In the genomic region with DNA sequence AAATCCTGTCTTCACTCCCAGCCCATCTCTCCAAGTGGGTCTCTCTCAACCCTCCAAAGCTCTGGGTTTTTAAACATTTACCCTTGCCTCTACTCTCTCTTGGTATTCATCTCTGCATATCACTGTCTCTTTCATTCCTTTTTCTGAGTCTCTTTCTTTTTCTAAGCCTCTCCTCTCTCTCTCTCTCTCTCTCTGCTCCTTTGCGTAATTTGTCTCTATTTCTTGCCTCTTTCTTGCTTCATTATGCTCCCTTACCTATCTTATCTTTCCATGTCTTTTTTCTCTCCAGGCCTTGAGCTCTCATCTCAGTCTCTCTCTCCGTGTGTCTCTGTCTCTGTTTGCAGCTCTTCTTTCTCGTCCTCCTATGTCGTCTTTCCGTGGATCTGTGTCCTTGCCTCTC, we compare ENCODE assay signal across 1 cellular context.
TF ChIP-seq lines count a peak whose summit lies in the region.

No MANE protein-coding gene starts in this region.

TF ChIP-seq in GM23338, 12 proteins besides CTCF, POLR2A, EP300 and RAD21 (continued from another document):
- TF ChIP-seq, protein P1, sequence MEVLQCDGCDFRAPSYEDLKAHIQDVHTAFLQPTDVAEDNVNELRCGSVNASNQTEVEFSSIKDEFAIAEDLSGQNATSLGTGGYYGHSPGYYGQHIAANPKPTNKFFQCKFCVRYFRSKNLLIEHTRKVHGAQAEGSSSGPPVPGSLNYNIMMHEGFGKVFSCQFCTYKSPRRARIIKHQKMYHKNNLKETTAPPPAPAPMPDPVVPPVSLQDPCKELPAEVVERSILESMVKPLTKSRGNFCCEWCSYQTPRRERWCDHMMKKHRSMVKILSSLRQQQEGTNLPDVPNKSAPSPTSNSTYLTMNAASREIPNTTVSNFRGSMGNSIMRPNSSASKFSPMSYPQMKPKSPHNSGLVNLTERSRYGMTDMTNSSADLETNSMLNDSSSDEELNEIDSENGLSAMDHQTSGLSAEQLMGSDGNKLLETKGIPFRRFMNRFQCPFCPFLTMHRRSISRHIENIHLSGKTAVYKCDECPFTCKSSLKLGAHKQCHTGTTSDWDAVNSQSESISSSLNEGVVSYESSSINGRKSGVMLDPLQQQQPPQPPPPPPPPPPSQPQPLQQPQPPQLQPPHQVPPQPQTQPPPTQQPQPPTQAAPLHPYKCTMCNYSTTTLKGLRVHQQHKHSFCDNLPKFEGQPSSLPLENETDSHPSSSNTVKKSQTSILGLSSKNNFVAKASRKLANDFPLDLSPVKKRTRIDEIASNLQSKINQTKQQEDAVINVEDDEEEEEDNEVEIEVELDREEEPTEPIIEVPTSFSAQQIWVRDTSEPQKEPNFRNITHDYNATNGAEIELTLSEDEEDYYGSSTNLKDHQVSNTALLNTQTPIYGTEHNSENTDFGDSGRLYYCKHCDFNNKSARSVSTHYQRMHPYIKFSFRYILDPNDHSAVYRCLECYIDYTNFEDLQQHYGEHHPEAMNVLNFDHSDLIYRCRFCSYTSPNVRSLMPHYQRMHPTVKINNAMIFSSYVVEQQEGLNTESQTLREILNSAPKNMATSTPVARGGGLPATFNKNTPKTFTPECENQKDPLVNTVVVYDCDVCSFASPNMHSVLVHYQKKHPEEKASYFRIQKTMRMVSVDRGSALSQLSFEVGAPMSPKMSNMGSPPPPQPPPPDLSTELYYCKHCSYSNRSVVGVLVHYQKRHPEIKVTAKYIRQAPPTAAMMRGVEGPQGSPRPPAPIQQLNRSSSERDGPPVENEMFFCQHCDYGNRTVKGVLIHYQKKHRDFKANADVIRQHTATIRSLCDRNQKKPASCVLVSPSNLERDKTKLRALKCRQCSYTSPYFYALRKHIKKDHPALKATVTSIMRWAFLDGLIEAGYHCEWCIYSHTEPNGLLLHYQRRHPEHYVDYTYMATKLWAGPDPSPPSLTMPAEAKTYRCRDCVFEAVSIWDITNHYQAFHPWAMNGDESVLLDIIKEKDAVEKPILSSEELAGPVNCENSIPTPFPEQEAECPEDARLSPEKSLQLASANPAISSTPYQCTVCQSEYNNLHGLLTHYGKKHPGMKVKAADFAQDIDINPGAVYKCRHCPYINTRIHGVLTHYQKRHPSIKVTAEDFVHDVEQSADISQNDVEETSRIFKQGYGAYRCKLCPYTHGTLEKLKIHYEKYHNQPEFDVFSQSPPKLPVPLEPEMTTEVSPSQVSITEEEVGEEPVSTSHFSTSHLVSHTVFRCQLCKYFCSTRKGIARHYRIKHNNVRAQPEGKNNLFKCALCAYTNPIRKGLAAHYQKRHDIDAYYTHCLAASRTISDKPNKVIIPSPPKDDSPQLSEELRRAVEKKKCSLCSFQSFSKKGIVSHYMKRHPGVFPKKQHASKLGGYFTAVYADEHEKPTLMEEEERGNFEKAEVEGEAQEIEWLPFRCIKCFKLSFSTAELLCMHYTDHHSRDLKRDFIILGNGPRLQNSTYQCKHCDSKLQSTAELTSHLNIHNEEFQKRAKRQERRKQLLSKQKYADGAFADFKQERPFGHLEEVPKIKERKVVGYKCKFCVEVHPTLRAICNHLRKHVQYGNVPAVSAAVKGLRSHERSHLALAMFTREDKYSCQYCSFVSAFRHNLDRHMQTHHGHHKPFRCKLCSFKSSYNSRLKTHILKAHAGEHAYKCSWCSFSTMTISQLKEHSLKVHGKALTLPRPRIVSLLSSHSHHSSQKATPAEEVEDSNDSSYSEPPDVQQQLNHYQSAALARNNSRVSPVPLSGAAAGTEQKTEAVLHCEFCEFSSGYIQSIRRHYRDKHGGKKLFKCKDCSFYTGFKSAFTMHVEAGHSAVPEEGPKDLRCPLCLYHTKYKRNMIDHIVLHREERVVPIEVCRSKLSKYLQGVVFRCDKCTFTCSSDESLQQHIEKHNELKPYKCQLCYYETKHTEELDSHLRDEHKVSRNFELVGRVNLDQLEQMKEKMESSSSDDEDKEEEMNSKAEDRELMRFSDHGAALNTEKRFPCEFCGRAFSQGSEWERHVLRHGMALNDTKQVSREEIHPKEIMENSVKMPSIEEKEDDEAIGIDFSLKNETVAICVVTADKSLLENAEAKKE (CRISPR knock-in tag; IDR thresholded peaks at IDR 0.05) = no peak
- TF ChIP-seq STAT1 (IDR thresholded peaks at IDR 0.05; ENCODE audit: unreplicated experiment) (no peak), EZH2 (IDR thresholded peaks at IDR 0.05; ENCODE audit: low read depth, unreplicated experiment) (no peak), NANOG (IDR thresholded peaks at IDR 0.05; ENCODE audit: borderline replicate concordance) (no peak), ZNF331 (CRISPR knock-in tag; IDR thresholded peaks at IDR 0.05; ENCODE audit: low read depth) (no peak), JUNB (IDR thresholded peaks at IDR 0.05; ENCODE audit: unreplicated experiment) (no peak)
- TF ChIP-seq, protein P2, sequence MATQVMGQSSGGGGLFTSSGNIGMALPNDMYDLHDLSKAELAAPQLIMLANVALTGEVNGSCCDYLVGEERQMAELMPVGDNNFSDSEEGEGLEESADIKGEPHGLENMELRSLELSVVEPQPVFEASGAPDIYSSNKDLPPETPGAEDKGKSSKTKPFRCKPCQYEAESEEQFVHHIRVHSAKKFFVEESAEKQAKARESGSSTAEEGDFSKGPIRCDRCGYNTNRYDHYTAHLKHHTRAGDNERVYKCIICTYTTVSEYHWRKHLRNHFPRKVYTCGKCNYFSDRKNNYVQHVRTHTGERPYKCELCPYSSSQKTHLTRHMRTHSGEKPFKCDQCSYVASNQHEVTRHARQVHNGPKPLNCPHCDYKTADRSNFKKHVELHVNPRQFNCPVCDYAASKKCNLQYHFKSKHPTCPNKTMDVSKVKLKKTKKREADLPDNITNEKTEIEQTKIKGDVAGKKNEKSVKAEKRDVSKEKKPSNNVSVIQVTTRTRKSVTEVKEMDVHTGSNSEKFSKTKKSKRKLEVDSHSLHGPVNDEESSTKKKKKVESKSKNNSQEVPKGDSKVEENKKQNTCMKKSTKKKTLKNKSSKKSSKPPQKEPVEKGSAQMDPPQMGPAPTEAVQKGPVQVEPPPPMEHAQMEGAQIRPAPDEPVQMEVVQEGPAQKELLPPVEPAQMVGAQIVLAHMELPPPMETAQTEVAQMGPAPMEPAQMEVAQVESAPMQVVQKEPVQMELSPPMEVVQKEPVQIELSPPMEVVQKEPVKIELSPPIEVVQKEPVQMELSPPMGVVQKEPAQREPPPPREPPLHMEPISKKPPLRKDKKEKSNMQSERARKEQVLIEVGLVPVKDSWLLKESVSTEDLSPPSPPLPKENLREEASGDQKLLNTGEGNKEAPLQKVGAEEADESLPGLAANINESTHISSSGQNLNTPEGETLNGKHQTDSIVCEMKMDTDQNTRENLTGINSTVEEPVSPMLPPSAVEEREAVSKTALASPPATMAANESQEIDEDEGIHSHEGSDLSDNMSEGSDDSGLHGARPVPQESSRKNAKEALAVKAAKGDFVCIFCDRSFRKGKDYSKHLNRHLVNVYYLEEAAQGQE (IDR thresholded peaks at IDR 0.05; ENCODE audit: unreplicated experiment) = no peak
